29 cellular contexts compared by ENCODE assay signal in genomic region chr12:129379076-129379804, GRCh38.
"Had no signal": no experiment of that assay in that cellular context is flagged by ENCODE, and none has a peak within 500 bp of the region (broad histone marks: within the 10 kb centered on the region; RNA-seq: fewer than 3 reads in every experiment).

No MANE protein-coding gene starts in this region.

- H3K27ac Mint-ChIP-seq: naive B cell; natural killer cell; nephron progenitor cell; stimulated activated memory B cell treated with anti-CD40 and anti-IgM and Interleukin-4, amounts not matched to agents 10 μg/mL and 1 μg/mL and 100 μg/mL, for 72 hours; stimulated activated naive CD8-positive, alpha-beta T cell treated with anti-CD3 and anti-CD28 coated beads, Interleukin-15, amount 100 ng/mL, for 72 hours; type B pancreatic cell had no signal

- H3K9me3 ChIP-seq: pancreas, prostate gland, uterus had no signal

- ATAC-seq: heart left ventricle; left cardiac atrium; left lung; natural killer cell; pancreas; right cardiac atrium; stimulated activated memory B cell treated with anti-CD40 and anti-IgM and Interleukin-4, amounts not matched to agents 10 μg/mL and 1 μg/mL and 100 μg/mL, for 72 hours; stimulated activated naive CD8-positive, alpha-beta T cell treated with anti-CD3 and anti-CD28 coated beads, Interleukin-15, amount 100 ng/mL, for 72 hours had no signal

- H3K36me3 Mint-ChIP-seq: naive B cell; natural killer cell; stimulated activated memory B cell treated with anti-CD40 and anti-IgM and Interleukin-4, amounts not matched to agents 10 μg/mL and 1 μg/mL and 100 μg/mL, for 72 hours; type B pancreatic cell had no signal

- H3K9me3 Mint-ChIP-seq: natural killer cell, type B pancreatic cell had no signal

- H3K27ac ChIP-seq: heart left ventricle, left lung, pancreas, prostate gland, sigmoid colon, tibial nerve, uterus had no signal

- H3K4me3 ChIP-seq: heart left ventricle, left lung, lung, pancreas, prostate gland, sigmoid colon, smooth muscle cell, tibial nerve, uterus had no signal

- H3K36me3 ChIP-seq: heart left ventricle, left lung, pancreas, prostate gland, sigmoid colon, tibial nerve, uterus had no signal

- DNase-seq: heart left ventricle; islet precursor cell; left cardiac atrium; left lung; mesendoderm; midbrain; naive B cell; natural killer cell; nephron progenitor cell; nucleus accumbens; pancreas; posterior cingulate gyrus; retina; right cardiac atrium; sigmoid colon; stimulated activated CD4-positive, alpha-beta T cell treated with anti-CD3 and anti-CD28 coated beads, Interleukin-1b, Interleukin-23, amount 100 ng/mL, for 48 hours; stimulated activated CD4-positive, alpha-beta T cell treated with anti-CD3 and anti-CD28 coated beads, Interleukin-2, amount 100 ng/mL, for 48 hours; stimulated activated CD4-positive, alpha-beta T cell treated with anti-CD3 and anti-CD28 coated beads, Interleukin-4, amount 100 ng/mL, for 4 hours; stimulated activated CD8-positive, alpha-beta memory T cell treated with anti-CD3 and anti-CD28 coated beads, Interleukin-4, amount 100 ng/mL, for 48 hours; stimulated activated naive CD4-positive, alpha-beta T cell treated with Interleukin-2 at 50 U/mL for 16 hours; stimulated activated naive CD8-positive, alpha-beta T cell treated with anti-CD3 and anti-CD28 coated beads, Interleukin-15, amount 100 ng/mL, for 72 hours; substantia nigra; uterus had no signal

- H3K4me3 Mint-ChIP-seq: naive B cell; natural killer cell; nephron progenitor cell; stimulated activated memory B cell treated with anti-CD40 and anti-IgM and Interleukin-4, amounts not matched to agents 10 μg/mL and 1 μg/mL and 100 μg/mL, for 72 hours; stimulated activated naive CD8-positive, alpha-beta T cell treated with anti-CD3 and anti-CD28 coated beads, Interleukin-15, amount 100 ng/mL, for 72 hours; type B pancreatic cell had no signal

- H3K4me2 ChIP-seq: smooth muscle cell had no signal

- H3K4me1 ChIP-seq: heart left ventricle, left lung, pancreas, prostate gland, sigmoid colon, tibial nerve, uterus had no signal

- H3K4me1 Mint-ChIP-seq: naive B cell; natural killer cell; stimulated activated memory B cell treated with anti-CD40 and anti-IgM and Interleukin-4, amounts not matched to agents 10 μg/mL and 1 μg/mL and 100 μg/mL, for 72 hours; stimulated activated naive CD8-positive, alpha-beta T cell treated with anti-CD3 and anti-CD28 coated beads, Interleukin-15, amount 100 ng/mL, for 72 hours had no signal

- H3K27me3 Mint-ChIP-seq: stimulated activated memory B cell treated with anti-CD40 and anti-IgM and Interleukin-4, amounts not matched to agents 10 μg/mL and 1 μg/mL and 100 μg/mL, for 72 hours; stimulated activated naive CD8-positive, alpha-beta T cell treated with anti-CD3 and anti-CD28 coated beads, Interleukin-15, amount 100 ng/mL, for 72 hours had no signal

- H3K27me3 ChIP-seq: heart left ventricle, left lung, pancreas, sigmoid colon, tibial nerve, uterus had no signal
